Comparison of ENCODE assay signal across 1 cellular context in genomic region chr7:6482307-6482706, GRCh38.
TF ChIP-seq lines count a peak whose summit lies in the region.

No MANE protein-coding gene starts in this region.

TF ChIP-seq in K562, 482 proteins besides CTCF, POLR2A, EP300 and RAD21:
- TF ChIP-seq AFF4 (CRISPR knock-in tag; IDR thresholded peaks at IDR 0.05) (peak; percentile 16; the same call in 1 of the 2 replicates), MAFF (IDR thresholded peaks at IDR 0.05; ENCODE audit: low read length) (no peak)
